1 cellular context compared by ENCODE assay signal in the genomic region with DNA sequence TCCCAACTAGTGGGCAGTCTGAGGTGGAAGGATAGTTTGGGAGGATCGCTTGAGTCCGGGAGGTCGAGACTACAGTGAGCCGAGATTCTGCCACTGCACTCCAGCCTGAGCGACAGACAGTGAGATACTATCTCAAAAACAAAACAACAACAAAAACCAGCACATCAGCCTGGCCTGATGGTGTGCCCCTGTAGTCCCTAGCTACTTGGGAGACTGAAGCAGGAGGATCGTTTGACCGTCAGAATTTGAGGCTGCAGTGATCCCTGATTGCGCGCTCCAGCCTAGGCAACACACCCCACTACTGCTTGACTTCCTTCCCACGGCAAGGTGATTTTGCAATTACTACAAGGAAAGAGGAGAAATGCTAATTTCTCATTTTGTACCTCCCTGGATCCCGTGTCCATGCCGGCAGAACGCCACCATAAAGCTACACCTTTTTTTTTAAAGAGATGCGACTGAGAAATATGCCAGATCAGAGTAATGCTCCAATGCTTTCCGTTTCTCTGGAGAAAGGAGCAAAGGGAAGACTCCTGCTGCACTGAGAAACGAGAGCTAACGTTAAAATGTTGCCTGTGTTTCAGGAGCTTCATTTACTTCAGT.
A peak's percentile ranks its signal among the peaks of the same experiment; 100 is the strongest.
TF ChIP-seq lines count a peak whose summit lies in the region.

No MANE protein-coding gene starts in this region.

TF ChIP-seq in HepG2, 621 proteins besides CTCF, POLR2A, EP300 and RAD21 (continued from another document and continues in another):
- TF ChIP-seq, protein P1, sequence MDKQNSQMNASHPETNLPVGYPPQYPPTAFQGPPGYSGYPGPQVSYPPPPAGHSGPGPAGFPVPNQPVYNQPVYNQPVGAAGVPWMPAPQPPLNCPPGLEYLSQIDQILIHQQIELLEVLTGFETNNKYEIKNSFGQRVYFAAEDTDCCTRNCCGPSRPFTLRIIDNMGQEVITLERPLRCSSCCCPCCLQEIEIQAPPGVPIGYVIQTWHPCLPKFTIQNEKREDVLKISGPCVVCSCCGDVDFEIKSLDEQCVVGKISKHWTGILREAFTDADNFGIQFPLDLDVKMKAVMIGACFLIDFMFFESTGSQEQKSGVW (CRISPR knock-in tag; IDR thresholded peaks at IDR 0.05; ENCODE audit: borderline replicate concordance): peak; percentile 74; the same call in 1 of the 2 replicates
- TF ChIP-seq ZNF160 (CRISPR knock-in tag; IDR thresholded peaks at IDR 0.05) (peak; percentile 62; the same call in 1 of the 2 replicates), ATM (IDR thresholded peaks at IDR 0.05; ENCODE audit: borderline replicate concordance) (no peak), FOXK1 (CRISPR knock-in tag; IDR thresholded peaks at IDR 0.05; ENCODE audit: borderline replicate concordance, low read depth) (peak; percentile 11; the same call in 1 of the 2 replicates), MAFF (IDR thresholded peaks at IDR 0.05; ENCODE audit: low read depth, low read length) (0 out of 2 replicates have a peak, but pooled peaks have one; percentile 34), TEAD2 (CRISPR knock-in tag; IDR thresholded peaks at IDR 0.05) (no peak), HOXD1 (CRISPR knock-in tag; IDR thresholded peaks at IDR 0.05) (0 out of 2 replicates have a peak, but pooled peaks have one; percentile 27), RBM22 (optimal IDR thresholded peaks at IDR 0.05; ENCODE audit: low read length) (peak; percentile 96), MED1 (CRISPR knock-in tag; IDR thresholded peaks at IDR 0.05) (no peak), SOX13 (IDR thresholded peaks at IDR 0.05) (0 out of 2 replicates have a peak, but pooled peaks have one; percentile 22), SOX13 (CRISPR knock-in tag; conservative IDR thresholded peaks at IDR 0.05 in 1 of 2, IDR thresholded peaks at IDR 0.05 in 1 of 2) (no peak), ZNF652 (CRISPR knock-in tag; IDR thresholded peaks at IDR 0.05; ENCODE audit: borderline replicate concordance, low read depth) (peak; percentile 10; the same call in 1 of the 2 replicates), SIN3A (IDR thresholded peaks at IDR 0.05; ENCODE audit: borderline replicate concordance, low read depth, low read length) (peak; percentile 52; the same call in 1 of the 2 replicates), ISL2 (CRISPR knock-in tag; IDR thresholded peaks at IDR 0.05) (no peak), ZNF879 (CRISPR knock-in tag; IDR thresholded peaks at IDR 0.05) (peak; percentile 21; the same call in 1 of the 2 replicates), ZNF501 (CRISPR knock-in tag; IDR thresholded peaks at IDR 0.05) (peak; percentile 53; the same call in 1 of the 2 replicates), ATF7-NPFF (CRISPR knock-in tag; IDR thresholded peaks at IDR 0.05; ENCODE audit: low read depth) (peak; percentile 50; the same call in 1 of the 2 replicates), GPN1 (CRISPR knock-in tag; IDR thresholded peaks at IDR 0.05; ENCODE audit: borderline replicate concordance) (no peak), GZF1 (CRISPR knock-in tag; IDR thresholded peaks at IDR 0.05) (peak; percentile 46; the same call in 1 of the 2 replicates), FOXA1 (IDR thresholded peaks at IDR 0.05) (0 out of 2 replicates have a peak, but pooled peaks have one; percentile 7), FOXA1 (CRISPR knock-in tag; IDR thresholded peaks at IDR 0.05) (no peak), ZNF816 (CRISPR knock-in tag; IDR thresholded peaks at IDR 0.05; ENCODE audit: borderline replicate concordance) (peak; percentile 8; the same call in 1 of the 2 replicates), PHF8 (CRISPR knock-in tag; IDR thresholded peaks at IDR 0.05) (no peak), YY1 (IDR thresholded peaks at IDR 0.05; ENCODE audit: insufficient read depth, insufficient replicate concordance, low read depth, low read length) (no peak), SMAD9 (CRISPR knock-in tag; IDR thresholded peaks at IDR 0.05) (peak; percentile 43; the same call in 1 of the 2 replicates), ZKSCAN5 (CRISPR knock-in tag; IDR thresholded peaks at IDR 0.05) (no peak), ZC3H4 (CRISPR knock-in tag; IDR thresholded peaks at IDR 0.05; ENCODE audit: borderline replicate concordance) (0 out of 2 replicates have a peak, but pooled peaks have one; percentile 18), TRIM24 (CRISPR knock-in tag; IDR thresholded peaks at IDR 0.05) (no peak), RFXAP (CRISPR knock-in tag; IDR thresholded peaks at IDR 0.05; ENCODE audit: borderline replicate concordance) (no peak), ZSCAN9 (CRISPR knock-in tag; IDR thresholded peaks at IDR 0.05; ENCODE audit: borderline replicate concordance) (no peak), ZNF557 (CRISPR knock-in tag; IDR thresholded peaks at IDR 0.05) (peak; percentile 55; the same call in 1 of the 2 replicates), DPF2 (CRISPR knock-in tag; IDR thresholded peaks at IDR 0.05; ENCODE audit: borderline replicate concordance, low read depth) (0 out of 2 replicates have a peak, but pooled peaks have one; percentile 1), ZBTB38 (CRISPR knock-in tag; IDR thresholded peaks at IDR 0.05) (peak; percentile 68; the same call in 1 of the 2 replicates)
- TF ChIP-seq, protein P2, sequence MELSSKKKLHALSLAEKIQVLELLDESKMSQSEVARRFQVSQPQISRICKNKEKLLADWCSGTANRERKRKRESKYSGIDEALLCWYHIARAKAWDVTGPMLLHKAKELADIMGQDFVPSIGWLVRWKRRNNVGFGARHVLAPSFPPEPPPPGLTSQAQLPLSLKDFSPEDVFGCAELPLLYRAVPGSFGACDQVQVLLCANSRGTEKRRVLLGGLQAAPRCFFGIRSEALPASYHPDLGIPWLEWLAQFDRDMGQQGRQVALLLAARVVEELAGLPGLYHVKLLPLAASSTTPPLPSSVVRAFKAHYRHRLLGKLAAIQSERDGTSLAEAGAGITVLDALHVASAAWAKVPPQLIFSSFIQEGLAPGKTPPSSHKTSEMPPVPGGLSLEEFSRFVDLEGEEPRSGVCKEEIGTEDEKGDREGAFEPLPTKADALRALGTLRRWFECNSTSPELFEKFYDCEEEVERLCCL (CRISPR knock-in tag; IDR thresholded peaks at IDR 0.05; ENCODE audit: borderline replicate concordance): peak; percentile 81; the same call in 1 of the 2 replicates
- TF ChIP-seq, protein P3, sequence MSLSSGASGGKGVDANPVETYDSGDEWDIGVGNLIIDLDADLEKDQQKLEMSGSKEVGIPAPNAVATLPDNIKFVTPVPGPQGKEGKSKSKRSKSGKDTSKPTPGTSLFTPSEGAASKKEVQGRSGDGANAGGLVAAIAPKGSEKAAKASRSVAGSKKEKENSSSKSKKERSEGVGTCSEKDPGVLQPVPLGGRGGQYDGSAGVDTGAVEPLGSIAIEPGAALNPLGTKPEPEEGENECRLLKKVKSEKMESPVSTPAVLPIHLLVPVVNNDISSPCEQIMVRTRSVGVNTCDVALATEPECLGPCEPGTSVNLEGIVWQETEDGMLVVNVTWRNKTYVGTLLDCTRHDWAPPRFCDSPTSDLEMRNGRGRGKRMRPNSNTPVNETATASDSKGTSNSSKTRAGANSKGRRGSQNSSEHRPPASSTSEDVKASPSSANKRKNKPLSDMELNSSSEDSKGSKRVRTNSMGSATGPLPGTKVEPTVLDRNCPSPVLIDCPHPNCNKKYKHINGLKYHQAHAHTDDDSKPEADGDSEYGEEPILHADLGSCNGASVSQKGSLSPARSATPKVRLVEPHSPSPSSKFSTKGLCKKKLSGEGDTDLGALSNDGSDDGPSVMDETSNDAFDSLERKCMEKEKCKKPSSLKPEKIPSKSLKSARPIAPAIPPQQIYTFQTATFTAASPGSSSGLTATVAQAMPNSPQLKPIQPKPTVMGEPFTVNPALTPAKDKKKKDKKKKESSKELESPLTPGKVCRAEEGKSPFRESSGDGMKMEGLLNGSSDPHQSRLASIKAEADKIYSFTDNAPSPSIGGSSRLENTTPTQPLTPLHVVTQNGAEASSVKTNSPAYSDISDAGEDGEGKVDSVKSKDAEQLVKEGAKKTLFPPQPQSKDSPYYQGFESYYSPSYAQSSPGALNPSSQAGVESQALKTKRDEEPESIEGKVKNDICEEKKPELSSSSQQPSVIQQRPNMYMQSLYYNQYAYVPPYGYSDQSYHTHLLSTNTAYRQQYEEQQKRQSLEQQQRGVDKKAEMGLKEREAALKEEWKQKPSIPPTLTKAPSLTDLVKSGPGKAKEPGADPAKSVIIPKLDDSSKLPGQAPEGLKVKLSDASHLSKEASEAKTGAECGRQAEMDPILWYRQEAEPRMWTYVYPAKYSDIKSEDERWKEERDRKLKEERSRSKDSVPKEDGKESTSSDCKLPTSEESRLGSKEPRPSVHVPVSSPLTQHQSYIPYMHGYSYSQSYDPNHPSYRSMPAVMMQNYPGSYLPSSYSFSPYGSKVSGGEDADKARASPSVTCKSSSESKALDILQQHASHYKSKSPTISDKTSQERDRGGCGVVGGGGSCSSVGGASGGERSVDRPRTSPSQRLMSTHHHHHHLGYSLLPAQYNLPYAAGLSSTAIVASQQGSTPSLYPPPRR (CRISPR knock-in tag; IDR thresholded peaks at IDR 0.05; ENCODE audit: borderline replicate concordance): 0 out of 2 replicates have a peak, but pooled peaks have one; percentile 41
- TF ChIP-seq, protein P4, sequence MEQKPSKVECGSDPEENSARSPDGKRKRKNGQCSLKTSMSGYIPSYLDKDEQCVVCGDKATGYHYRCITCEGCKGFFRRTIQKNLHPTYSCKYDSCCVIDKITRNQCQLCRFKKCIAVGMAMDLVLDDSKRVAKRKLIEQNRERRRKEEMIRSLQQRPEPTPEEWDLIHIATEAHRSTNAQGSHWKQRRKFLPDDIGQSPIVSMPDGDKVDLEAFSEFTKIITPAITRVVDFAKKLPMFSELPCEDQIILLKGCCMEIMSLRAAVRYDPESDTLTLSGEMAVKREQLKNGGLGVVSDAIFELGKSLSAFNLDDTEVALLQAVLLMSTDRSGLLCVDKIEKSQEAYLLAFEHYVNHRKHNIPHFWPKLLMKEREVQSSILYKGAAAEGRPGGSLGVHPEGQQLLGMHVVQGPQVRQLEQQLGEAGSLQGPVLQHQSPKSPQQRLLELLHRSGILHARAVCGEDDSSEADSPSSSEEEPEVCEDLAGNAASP (CRISPR knock-in tag; IDR thresholded peaks at IDR 0.05; ENCODE audit: borderline replicate concordance): peak; percentile 14; the same call in 1 of the 2 replicates
- TF ChIP-seq, protein P5, sequence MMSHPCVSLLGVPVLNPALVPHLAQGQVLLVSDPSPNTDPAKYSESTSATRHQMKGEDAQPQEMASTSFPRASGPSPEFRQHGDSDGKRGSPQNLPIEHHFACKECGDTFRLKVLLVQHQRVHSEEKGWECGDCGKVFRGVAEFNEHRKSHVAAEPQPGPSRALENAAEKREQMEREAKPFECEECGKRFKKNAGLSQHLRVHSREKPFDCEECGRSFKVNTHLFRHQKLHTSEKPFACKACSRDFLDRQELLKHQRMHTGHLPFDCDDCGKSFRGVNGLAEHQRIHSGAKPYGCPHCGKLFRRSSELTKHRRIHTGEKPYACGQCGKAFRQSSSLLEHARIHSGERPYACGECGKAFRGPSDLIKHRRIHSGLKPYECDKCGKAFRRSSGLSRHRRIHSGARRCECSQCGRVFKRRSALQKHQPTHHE (CRISPR knock-in tag; IDR thresholded peaks at IDR 0.05; ENCODE audit: borderline replicate concordance): no peak
- TF ChIP-seq, protein P6, sequence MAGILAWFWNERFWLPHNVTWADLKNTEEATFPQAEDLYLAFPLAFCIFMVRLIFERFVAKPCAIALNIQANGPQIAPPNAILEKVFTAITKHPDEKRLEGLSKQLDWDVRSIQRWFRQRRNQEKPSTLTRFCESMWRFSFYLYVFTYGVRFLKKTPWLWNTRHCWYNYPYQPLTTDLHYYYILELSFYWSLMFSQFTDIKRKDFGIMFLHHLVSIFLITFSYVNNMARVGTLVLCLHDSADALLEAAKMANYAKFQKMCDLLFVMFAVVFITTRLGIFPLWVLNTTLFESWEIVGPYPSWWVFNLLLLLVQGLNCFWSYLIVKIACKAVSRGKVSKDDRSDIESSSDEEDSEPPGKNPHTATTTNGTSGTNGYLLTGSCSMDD (CRISPR knock-in tag; IDR thresholded peaks at IDR 0.05): no peak
- TF ChIP-seq, protein P7, sequence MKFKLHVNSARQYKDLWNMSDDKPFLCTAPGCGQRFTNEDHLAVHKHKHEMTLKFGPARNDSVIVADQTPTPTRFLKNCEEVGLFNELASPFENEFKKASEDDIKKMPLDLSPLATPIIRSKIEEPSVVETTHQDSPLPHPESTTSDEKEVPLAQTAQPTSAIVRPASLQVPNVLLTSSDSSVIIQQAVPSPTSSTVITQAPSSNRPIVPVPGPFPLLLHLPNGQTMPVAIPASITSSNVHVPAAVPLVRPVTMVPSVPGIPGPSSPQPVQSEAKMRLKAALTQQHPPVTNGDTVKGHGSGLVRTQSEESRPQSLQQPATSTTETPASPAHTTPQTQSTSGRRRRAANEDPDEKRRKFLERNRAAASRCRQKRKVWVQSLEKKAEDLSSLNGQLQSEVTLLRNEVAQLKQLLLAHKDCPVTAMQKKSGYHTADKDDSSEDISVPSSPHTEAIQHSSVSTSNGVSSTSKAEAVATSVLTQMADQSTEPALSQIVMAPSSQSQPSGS (CRISPR knock-in tag; IDR thresholded peaks at IDR 0.05): no peak
- TF ChIP-seq, protein P8, sequence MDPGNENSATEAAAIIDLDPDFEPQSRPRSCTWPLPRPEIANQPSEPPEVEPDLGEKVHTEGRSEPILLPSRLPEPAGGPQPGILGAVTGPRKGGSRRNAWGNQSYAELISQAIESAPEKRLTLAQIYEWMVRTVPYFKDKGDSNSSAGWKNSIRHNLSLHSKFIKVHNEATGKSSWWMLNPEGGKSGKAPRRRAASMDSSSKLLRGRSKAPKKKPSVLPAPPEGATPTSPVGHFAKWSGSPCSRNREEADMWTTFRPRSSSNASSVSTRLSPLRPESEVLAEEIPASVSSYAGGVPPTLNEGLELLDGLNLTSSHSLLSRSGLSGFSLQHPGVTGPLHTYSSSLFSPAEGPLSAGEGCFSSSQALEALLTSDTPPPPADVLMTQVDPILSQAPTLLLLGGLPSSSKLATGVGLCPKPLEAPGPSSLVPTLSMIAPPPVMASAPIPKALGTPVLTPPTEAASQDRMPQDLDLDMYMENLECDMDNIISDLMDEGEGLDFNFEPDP (CRISPR knock-in tag; conservative IDR thresholded peaks at IDR 0.05): peak; percentile 78; the same call in 1 of the 2 replicates
- TF ChIP-seq, protein P9, sequence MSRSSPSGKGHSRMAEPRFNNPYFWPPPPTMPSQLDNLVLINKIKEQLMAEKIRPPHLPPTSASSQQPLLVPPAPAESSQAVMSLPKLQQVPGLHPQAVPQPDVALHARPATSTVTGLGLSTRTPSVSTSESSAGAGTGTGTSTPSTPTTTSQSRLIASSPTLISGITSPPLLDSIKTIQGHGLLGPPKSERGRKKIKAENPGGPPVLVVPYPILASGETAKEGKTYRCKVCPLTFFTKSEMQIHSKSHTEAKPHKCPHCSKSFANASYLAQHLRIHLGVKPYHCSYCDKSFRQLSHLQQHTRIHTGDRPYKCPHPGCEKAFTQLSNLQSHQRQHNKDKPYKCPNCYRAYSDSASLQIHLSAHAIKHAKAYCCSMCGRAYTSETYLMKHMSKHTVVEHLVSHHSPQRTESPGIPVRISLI (CRISPR knock-in tag; IDR thresholded peaks at IDR 0.05; ENCODE audit: borderline replicate concordance): peak; percentile 13; the same call in 1 of the 2 replicates
- TF ChIP-seq, protein P10, sequence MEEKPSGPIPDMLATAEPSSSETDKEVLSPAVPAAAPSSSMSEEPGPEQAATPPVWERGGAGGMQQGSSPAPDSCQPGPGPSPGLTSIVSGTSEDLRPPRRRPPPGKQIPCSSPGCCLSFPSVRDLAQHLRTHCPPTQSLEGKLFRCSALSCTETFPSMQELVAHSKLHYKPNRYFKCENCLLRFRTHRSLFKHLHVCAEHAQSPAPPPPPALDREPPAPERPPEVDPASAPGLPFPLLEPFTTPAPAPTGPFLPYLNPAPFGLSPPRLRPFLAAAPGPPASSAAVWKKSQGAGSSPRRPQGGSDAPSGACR (CRISPR knock-in tag; IDR thresholded peaks at IDR 0.05): 0 out of 2 replicates have a peak, but pooled peaks have one; percentile 32
